Comparison of ENCODE assay signal across 8 cellular contexts in the genomic region with DNA sequence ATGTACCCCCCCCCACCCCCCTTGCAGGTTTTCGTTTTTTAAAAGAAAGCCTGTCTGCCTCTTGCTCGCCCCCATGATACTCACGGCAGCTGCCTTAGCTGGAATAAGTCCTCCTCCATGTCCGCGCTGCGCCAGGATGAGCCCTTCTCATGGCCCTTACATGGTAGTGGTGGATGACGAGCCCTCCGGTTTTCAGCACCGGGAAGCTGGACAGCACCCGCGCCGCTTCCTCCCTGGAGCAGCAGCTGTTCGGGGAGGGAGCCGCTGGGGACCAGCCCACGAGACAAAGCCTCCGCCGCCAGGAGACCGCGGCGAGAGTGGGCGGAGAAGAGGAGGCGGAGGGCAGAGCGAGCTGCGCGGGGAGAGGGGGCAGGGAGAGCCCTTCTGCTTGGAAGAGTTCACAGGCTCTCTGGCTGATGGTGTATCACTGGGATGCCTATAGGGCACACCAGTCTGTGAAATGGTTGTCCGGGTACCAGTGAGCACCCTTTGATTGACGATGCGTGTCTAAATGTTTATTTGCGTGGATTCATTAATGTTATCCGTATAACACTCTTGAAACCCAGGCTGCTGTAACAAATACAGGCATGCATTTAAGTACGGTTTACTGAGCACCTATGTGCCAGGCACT. TPM values are rescaled to one million over a fixed set of nuclear protein-coding genes. Genes with fewer than 3 reads are reported as not detected.
DNase-seq lines count a peak whose midpoint lies in the region; ATAC-seq and TF ChIP-seq lines count a peak whose summit lies in the region.

A gene with protein sequence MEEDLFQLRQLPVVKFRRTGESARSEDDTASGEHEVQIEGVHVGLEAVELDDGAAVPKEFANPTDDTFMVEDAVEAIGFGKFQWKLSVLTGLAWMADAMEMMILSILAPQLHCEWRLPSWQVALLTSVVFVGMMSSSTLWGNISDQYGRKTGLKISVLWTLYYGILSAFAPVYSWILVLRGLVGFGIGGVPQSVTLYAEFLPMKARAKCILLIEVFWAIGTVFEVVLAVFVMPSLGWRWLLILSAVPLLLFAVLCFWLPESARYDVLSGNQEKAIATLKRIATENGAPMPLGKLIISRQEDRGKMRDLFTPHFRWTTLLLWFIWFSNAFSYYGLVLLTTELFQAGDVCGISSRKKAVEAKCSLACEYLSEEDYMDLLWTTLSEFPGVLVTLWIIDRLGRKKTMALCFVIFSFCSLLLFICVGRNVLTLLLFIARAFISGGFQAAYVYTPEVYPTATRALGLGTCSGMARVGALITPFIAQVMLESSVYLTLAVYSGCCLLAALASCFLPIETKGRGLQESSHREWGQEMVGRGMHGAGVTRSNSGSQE (minus strand): TSS at position 319 of the 631 bp plus-strand sequence. CDS start 200 bp downstream, at position 119.

- H3K36me3 Mint-ChIP-seq in T-helper 17 cell (ENCODE audit: low read depth) = peaks cover 2% of the 10 kb centered on the region

- in situ Hi-C loops in mammary epithelial cell (cut with MboI; ENCODE audit: low sequenced_read_pairs in 2 of 2) = no loop called here

- DNase-seq in GM04503 (ENCODE audit: low read depth) = peak; percentile 11
- peak; percentile 56 for DNase-seq in NCI-H1436 treated with DMSO at 0.1 percent for 48 hours (lab: John Stamatoyannopoulos, UW)
- DNase-seq in T-helper 17 cell = no peak
- DNase-seq in mammary epithelial cell = peak; percentile 65

- no peak for ATAC-seq in T-helper 17 cell
- no peak for ATAC-seq in HG03095 (IDR thresholded peaks at IDR 0.05; ENCODE audit: unreplicated experiment)
- no peak for ATAC-seq in GM18511 (IDR thresholded peaks at IDR 0.05; ENCODE audit: unreplicated experiment)

- no peak within 1 kb of the TSS for H3K27ac ChIP-seq in mammary epithelial cell (ENCODE audit: insufficient read depth, low read depth, low read length)

- CTCF ChIA-PET in mammary epithelial cell (lab: Charles Lee; ENCODE audit: low non-redundant PET) = interaction anchor here (0.6 kb wide), 1 partner anchor 958 kb away, joined by 4 read pairs; no protein-coding TSS in a partner anchor

- H3K4me1 Mint-ChIP-seq in T-helper 17 cell = no peaks in the 10 kb centered on the region

- H3K9ac ChIP-seq in mammary epithelial cell (ENCODE audit: insufficient read depth, low read length) (no peak within 1 kb of the TSS), skeletal muscle satellite cell (ENCODE audit: low read depth, low read length) (no peak within 1 kb of the TSS)

- H2AFZ ChIP-seq in mammary epithelial cell (ENCODE audit: low read depth, low read length) = no peak within 1 kb of the TSS

- H3K9me3 ChIP-seq in T-helper 17 cell (ENCODE audit: control insufficient read depth, low read length, poor library complexity, severe bottlenecking) (no peaks in the 10 kb centered on the region), mammary epithelial cell (replicated peaks; ENCODE audit: insufficient read depth, low read length) (no peaks in the 10 kb centered on the region), iPS-18c (ENCODE audit: control insufficient read depth, insufficient read depth, low read length) (no peaks in the 10 kb centered on the region), skeletal muscle satellite cell (replicated peaks; ENCODE audit: low read length) (no peaks in the 10 kb centered on the region)

- no TSS peak for BruUV-seq in mammary epithelial cell (replicated peaks; lab: Mats Ljungman, UMichigan)

- WGBS in mammary epithelial cell (ENCODE audit: low coverage, missing lambda C conversion rate) = 8% methylated on average over 14 of the region's 31 CpGs

- H3K4me3 ChIP-seq in mammary epithelial cell (replicated peaks in 1 of 3; ENCODE audit: insufficient read depth in 1 of 3, low read depth in 2 of 3, low read length in 3 of 3) (no peak within 1 kb of the TSS), iPS-18c (ENCODE audit: insufficient read depth, low read depth, low read length) (peak within 1 kb of the TSS; percentile 40), skeletal muscle satellite cell (ENCODE audit: low read length) (peak within 1 kb of the TSS; percentile 56)

- no peaks in the 10 kb centered on the region for H4K20me1 ChIP-seq in mammary epithelial cell (ENCODE audit: insufficient read depth, low read length)

- peak within 1 kb of the TSS; percentile 53 for H3K4me3 Mint-ChIP-seq in T-helper 17 cell

- no peaks in the 10 kb centered on the region for H3K79me2 ChIP-seq in mammary epithelial cell (ENCODE audit: insufficient read depth, low read length)

- H3K4me2 ChIP-seq in mammary epithelial cell (ENCODE audit: insufficient read depth, low read depth, low read length) (peak within 1 kb of the TSS; percentile 73), skeletal muscle satellite cell (ENCODE audit: low read length) (peak within 1 kb of the TSS; percentile 85)

- H3K27ac Mint-ChIP-seq in T-helper 17 cell = no peak within 1 kb of the TSS

- H3K27me3 ChIP-seq in mammary epithelial cell (ENCODE audit: insufficient read depth, low read length) (no peaks in the 10 kb centered on the region), skeletal muscle satellite cell (ENCODE audit: control insufficient read depth, insufficient read depth, low read length) (no peaks in the 10 kb centered on the region)

- TF ChIP-seq CTCF in mammary epithelial cell (conservative IDR thresholded peaks at IDR 0.05 in 1 of 2, IDR thresholded peaks at IDR 0.05 in 1 of 2; ENCODE audit: extremely low read depth in 1 of 2, insufficient read depth in 1 of 2, low read depth in 1 of 2, low read length in 2 of 2) = no peak

- dilution Hi-C loops in mammary epithelial cell (cut with HindIII; ENCODE audit: low sequenced_read_pairs) = no loop called here

- no peaks in the 10 kb centered on the region for H3K36me3 ChIP-seq in mammary epithelial cell (ENCODE audit: insufficient read depth, low read length)
- H3K36me3 ChIP-seq in skeletal muscle satellite cell (ENCODE audit: insufficient read depth, low read length) = no peaks in the 10 kb centered on the region

- H3K4me1 ChIP-seq in mammary epithelial cell (ENCODE audit: insufficient read depth, low read length) (no peaks in the 10 kb centered on the region), skeletal muscle satellite cell (ENCODE audit: control insufficient read depth, insufficient read depth, low read length) (no peaks in the 10 kb centered on the region)

- peaks cover 31% of the 10 kb centered on the region for H3K27me3 Mint-ChIP-seq in T-helper 17 cell

- intact Hi-C loops in mammary epithelial cell (cut with micrococcal nuclease) = no loop called here

RNA-seq across cellular contexts. Expression of the gene that starts here (rescaled TPM):
- not detected for total RNA-seq in T-helper 17 cell
- under 1 TPM in 1 of 2 donors, not detected in 1; under 0.01 TPM for total RNA-seq in mammary epithelial cell
- polyA plus RNA-seq in mammary epithelial cell = not detected
- not detected for polyA minus RNA-seq in mammary epithelial cell
- not detected in 2 replicates for total RNA-seq in skeletal muscle satellite cell (2012; rRNA removed)

Comparison
In these comparisons a context has a peak if more than half of its experiments do, and no peak if none do; other contexts are left out.
1. Peak in DNase-seq and H3K4me2 ChIP-seq in mammary epithelial cell; RNA of the gene not detected or under 1 TPM.
2. DNase-seq: peak in GM04503 (single experiment) and NCI-H1436 treated with DMSO at 0.1 percent for 48 hours (single experiment); none in T-helper 17 cell (0 of 3).
3. H3K4me3 ChIP-seq: peak in iPS-18c (single experiment) and skeletal muscle satellite cell (single experiment); none in mammary epithelial cell (0 of 3).